Comparison of ENCODE assay signal across 27 cellular contexts in the genomic region with DNA sequence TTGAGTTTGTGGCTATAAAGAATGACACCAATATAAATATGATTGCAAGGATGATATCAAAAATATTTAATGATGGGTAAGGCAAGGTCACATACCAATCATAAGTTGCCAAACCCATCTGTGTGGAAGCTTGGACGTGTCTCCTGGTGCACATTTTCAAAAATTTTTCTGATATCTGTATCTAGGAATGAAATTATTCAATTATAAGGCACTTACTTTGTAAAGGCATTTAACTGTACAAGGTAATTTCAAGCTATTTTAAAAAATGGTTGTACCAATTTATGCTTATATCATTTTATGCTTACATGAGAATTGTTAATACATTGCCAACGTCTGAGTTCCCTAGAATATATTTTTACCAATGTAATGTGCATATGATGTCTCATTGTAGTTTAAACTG.
A peak's percentile ranks its signal among the peaks of the same experiment; 100 is the strongest.
DNase-seq lines count a peak whose midpoint lies in the region; ATAC-seq and TF ChIP-seq lines count a peak whose summit lies in the region.
"Had no signal": no experiment of that assay in that cellular context is flagged by ENCODE, and none has a peak within 500 bp of the region (broad histone marks: within the 10 kb centered on the region; RNA-seq: fewer than 3 reads in every experiment).

No MANE protein-coding gene starts in this region.

- no peak for ATAC-seq in SK-N-SH treated with all-trans-retinoic acid at 6 μM for 48 hours
- ATAC-seq: A549; CD8-positive, alpha-beta T cell had no signal

- H3K4me1 ChIP-seq in SK-N-SH (ENCODE audit: control insufficient read depth in 1 of 2, insufficient read depth in 2 of 2, low read depth in 1 of 2, low read length in 1 of 2): peaks cover 0 to 4% of the 10 kb centered on the region in 2 experiments; a peak in 2 of 4 replicates
- H3K4me1 ChIP-seq: A549; BE2C; BLaER1; BLaER1 treated with 17β-estradiol and CSF1 and Interleukin-3, amounts not matched to agents 10 nM and 100 nM; Caco-2 had no signal

- no peak for DNase-seq in SK-N-SH
- DNase-seq: 8988T; ACHN; AML-193; BE2C; C1 segment of cervical spinal cord; Caco-2; Calu3; CD4-positive, alpha-beta memory T cell; CD4-positive, alpha-beta T cell; CD4-positive, CD25-positive, alpha-beta regulatory T cell; CD8-positive, alpha-beta memory T cell; CD8-positive, alpha-beta T cell; COR-L47; DMS 273 treated with DMSO at 0.1 percent for 48 hours; DMS153; DMS53; DMS79; DMS79 treated with DMSO at 0.1 percent for 48 hours; DND-41; EL had no signal

- WGBS in SK-N-SH (ENCODE audit: low lambda C conversion rate): 70% methylated on average over 2 of the region's 2 CpGs

- no peak for TF ChIP-seq RAD21 in SK-N-SH (IDR thresholded peaks at IDR 0.05; ENCODE audit: low read length)

- H3K9ac ChIP-seq in SK-N-SH: no peak overlapping the region
- H3K9ac ChIP-seq: BLaER1; BLaER1 treated with 17β-estradiol and CSF1 and Interleukin-3, amounts not matched to agents 10 nM and 100 nM had no signal

- POLR2A ChIA-PET in SK-N-SH (lab: Yijun Ruan, JAX): no interaction called here

- no peaks in the 10 kb centered on the region for H3K79me2 ChIP-seq in SK-N-SH (ENCODE audit: insufficient read depth)

- H3K4me2 ChIP-seq in SK-N-SH: no peak overlapping the region
- H3K4me2 ChIP-seq: A549; BLaER1; BLaER1 treated with 17β-estradiol and CSF1 and Interleukin-3, amounts not matched to agents 10 nM and 100 nM had no signal

- H3K4me3 ChIP-seq in SK-N-SH (ENCODE audit: low read depth in 2 of 2, low read length in 1 of 2): no peak overlapping the region
- H3K4me3 ChIP-seq: A549; BLaER1; BLaER1 treated with 17β-estradiol and CSF1 and Interleukin-3, amounts not matched to agents 10 nM and 100 nM had no signal

- no peaks in the 10 kb centered on the region for H3K36me3 ChIP-seq in SK-N-SH (replicated peaks in 1 of 2; ENCODE audit: control insufficient read depth in 1 of 2, insufficient read depth in 2 of 2, low read length in 1 of 2)
- H3K36me3 ChIP-seq: BE2C; BLaER1; BLaER1 treated with 17β-estradiol and CSF1 and Interleukin-3, amounts not matched to agents 10 nM and 100 nM had no signal

- no peak overlapping the region for H3K27ac ChIP-seq in SK-N-SH (ENCODE audit: low read depth in 2 of 2, low read length in 1 of 2)
- H3K27ac ChIP-seq: 22Rv1; A549; BLaER1; BLaER1 treated with 17β-estradiol and CSF1 and Interleukin-3, amounts not matched to agents 10 nM and 100 nM; C4-2B had no signal

- no peaks in the 10 kb centered on the region for H4K20me1 ChIP-seq in SK-N-SH (ENCODE audit: insufficient read depth)
- H4K20me1 ChIP-seq: BLaER1; BLaER1 treated with 17β-estradiol and CSF1 and Interleukin-3, amounts not matched to agents 10 nM and 100 nM had no signal

- CTCF ChIA-PET in SK-N-SH (lab: Yijun Ruan, JAX): interaction anchor here (1.9 kb wide), 1 partner anchor 9 kb away, joined by 6 read pairs; no protein-coding TSS in a partner anchor

- H2AFZ ChIP-seq in SK-N-SH (ENCODE audit: low read depth): no peak overlapping the region

- no peak for TF ChIP-seq EP300 in SK-N-SH (IDR thresholded peaks at IDR 0.05; ENCODE audit: borderline replicate concordance in 1 of 2, low read depth in 1 of 2, low read length in 1 of 2)

- no peak for TF ChIP-seq CTCF in SK-N-SH (IDR thresholded peaks at IDR 0.05)

- H3K9me2 ChIP-seq in SK-N-SH: no peaks in the 10 kb centered on the region; the same call in 1 of the 2 replicates

- peaks cover under 1% of the 10 kb centered on the region for H3F3A ChIP-seq in SK-N-SH (replicated peaks; ENCODE audit: insufficient read depth)

- no peaks in the 10 kb centered on the region for H3K9me3 ChIP-seq in SK-N-SH
- H3K9me3 ChIP-seq: A549; BE2C; BLaER1; BLaER1 treated with 17β-estradiol and CSF1 and Interleukin-3, amounts not matched to agents 10 nM and 100 nM; Caco-2 had no signal

- H3K27me3 ChIP-seq in SK-N-SH (ENCODE audit: insufficient read depth): no peaks in the 10 kb centered on the region
- H3K27me3 ChIP-seq: BE2C; BLaER1; BLaER1 treated with 17β-estradiol and CSF1 and Interleukin-3, amounts not matched to agents 10 nM and 100 nM had no signal

TF ChIP-seq in SK-N-SH treated with all-trans-retinoic acid at 6 μM for 48 hours, 23 proteins besides CTCF, POLR2A, EP300 and RAD21:
- TF ChIP-seq ZC3H10 (CRISPR knock-in tag; IDR thresholded peaks at IDR 0.05) (no peak), ZFP30 (CRISPR knock-in tag; IDR thresholded peaks at IDR 0.05) (no peak), OSR1 (CRISPR knock-in tag; IDR thresholded peaks at IDR 0.05) (no peak), SNAI2 (CRISPR knock-in tag; IDR thresholded peaks at IDR 0.05) (no peak), ISL1 (CRISPR knock-in tag; IDR thresholded peaks at IDR 0.05) (peak; percentile 95)
- TF ChIP-seq, protein P1, sequence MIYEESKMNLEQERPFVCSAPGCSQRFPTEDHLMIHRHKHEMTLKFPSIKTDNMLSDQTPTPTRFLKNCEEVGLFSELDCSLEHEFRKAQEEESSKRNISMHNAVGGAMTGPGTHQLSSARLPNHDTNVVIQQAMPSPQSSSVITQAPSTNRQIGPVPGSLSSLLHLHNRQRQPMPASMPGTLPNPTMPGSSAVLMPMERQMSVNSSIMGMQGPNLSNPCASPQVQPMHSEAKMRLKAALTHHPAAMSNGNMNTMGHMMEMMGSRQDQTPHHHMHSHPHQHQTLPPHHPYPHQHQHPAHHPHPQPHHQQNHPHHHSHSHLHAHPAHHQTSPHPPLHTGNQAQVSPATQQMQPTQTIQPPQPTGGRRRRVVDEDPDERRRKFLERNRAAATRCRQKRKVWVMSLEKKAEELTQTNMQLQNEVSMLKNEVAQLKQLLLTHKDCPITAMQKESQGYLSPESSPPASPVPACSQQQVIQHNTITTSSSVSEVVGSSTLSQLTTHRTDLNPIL (CRISPR knock-in tag; IDR thresholded peaks at IDR 0.05; ENCODE audit: low read depth): 0 out of 2 replicates have a peak, but pooled peaks have one; percentile 31

TF ChIP-seq in SK-N-SH, 30 proteins besides CTCF, POLR2A, EP300 and RAD21:
- TF ChIP-seq EZH2phosphoT487 (IDR thresholded peaks at IDR 0.05; ENCODE audit: borderline replicate concordance, low read depth) (no peak), MXI1 (IDR thresholded peaks at IDR 0.05; ENCODE audit: low read depth, low read length) (no peak), YY1 (IDR thresholded peaks at IDR 0.05; ENCODE audit: low read depth) (no peak), CHD2 (IDR thresholded peaks at IDR 0.05; ENCODE audit: low read length, partially characterized antibody) (no peak), NRF1 (IDR thresholded peaks at IDR 0.05; ENCODE audit: low read depth, low read length) (no peak), SMC3 (IDR thresholded peaks at IDR 0.05; ENCODE audit: low read depth, low read length) (no peak), TAF1 (IDR thresholded peaks at IDR 0.05; ENCODE audit: borderline replicate concordance, low read depth, low read length) (no peak), NFIC (IDR thresholded peaks at IDR 0.05; ENCODE audit: borderline replicate concordance) (no peak), TCF12 (IDR thresholded peaks at IDR 0.05) (no peak), JUND (IDR thresholded peaks at IDR 0.05) (no peak), RFX5 (IDR thresholded peaks at IDR 0.05; ENCODE audit: low read length) (no peak), FOSL2 (IDR thresholded peaks at IDR 0.05; ENCODE audit: borderline replicate concordance, low read depth) (no peak), RCOR1 (IDR thresholded peaks at IDR 0.05; ENCODE audit: low read length) (no peak), TEAD4 (IDR thresholded peaks at IDR 0.05; ENCODE audit: borderline replicate concordance, insufficient read depth) (no peak), FOXM1 (IDR thresholded peaks at IDR 0.05; ENCODE audit: low read depth) (no peak), POLR2AphosphoS5 (IDR thresholded peaks at IDR 0.05; ENCODE audit: low read depth, low read length) (no peak), GABPA (IDR thresholded peaks at IDR 0.05; ENCODE audit: low read depth) (no peak)
- TF ChIP-seq, protein P2, sequence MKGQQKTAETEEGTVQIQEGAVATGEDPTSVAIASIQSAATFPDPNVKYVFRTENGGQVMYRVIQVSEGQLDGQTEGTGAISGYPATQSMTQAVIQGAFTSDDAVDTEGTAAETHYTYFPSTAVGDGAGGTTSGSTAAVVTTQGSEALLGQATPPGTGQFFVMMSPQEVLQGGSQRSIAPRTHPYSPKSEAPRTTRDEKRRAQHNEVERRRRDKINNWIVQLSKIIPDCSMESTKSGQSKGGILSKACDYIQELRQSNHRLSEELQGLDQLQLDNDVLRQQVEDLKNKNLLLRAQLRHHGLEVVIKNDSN (IDR thresholded peaks at IDR 0.05; ENCODE audit: borderline replicate concordance, low read depth): no peak
- TF ChIP-seq, protein P3, sequence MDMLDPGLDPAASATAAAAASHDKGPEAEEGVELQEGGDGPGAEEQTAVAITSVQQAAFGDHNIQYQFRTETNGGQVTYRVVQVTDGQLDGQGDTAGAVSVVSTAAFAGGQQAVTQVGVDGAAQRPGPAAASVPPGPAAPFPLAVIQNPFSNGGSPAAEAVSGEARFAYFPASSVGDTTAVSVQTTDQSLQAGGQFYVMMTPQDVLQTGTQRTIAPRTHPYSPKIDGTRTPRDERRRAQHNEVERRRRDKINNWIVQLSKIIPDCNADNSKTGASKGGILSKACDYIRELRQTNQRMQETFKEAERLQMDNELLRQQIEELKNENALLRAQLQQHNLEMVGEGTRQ (IDR thresholded peaks at IDR 0.05; ENCODE audit: borderline replicate concordance, low read depth, low read length): no peak
- TF ChIP-seq, protein P4, sequence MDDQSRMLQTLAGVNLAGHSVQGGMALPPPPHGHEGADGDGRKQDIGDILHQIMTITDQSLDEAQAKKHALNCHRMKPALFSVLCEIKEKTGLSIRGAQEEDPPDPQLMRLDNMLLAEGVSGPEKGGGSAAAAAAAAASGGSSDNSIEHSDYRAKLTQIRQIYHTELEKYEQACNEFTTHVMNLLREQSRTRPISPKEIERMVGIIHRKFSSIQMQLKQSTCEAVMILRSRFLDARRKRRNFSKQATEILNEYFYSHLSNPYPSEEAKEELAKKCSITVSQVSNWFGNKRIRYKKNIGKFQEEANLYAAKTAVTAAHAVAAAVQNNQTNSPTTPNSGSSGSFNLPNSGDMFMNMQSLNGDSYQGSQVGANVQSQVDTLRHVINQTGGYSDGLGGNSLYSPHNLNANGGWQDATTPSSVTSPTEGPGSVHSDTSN (IDR thresholded peaks at IDR 0.05): no peak
